Comparison of ENCODE assay signal across 1 cellular context in the genomic region with DNA sequence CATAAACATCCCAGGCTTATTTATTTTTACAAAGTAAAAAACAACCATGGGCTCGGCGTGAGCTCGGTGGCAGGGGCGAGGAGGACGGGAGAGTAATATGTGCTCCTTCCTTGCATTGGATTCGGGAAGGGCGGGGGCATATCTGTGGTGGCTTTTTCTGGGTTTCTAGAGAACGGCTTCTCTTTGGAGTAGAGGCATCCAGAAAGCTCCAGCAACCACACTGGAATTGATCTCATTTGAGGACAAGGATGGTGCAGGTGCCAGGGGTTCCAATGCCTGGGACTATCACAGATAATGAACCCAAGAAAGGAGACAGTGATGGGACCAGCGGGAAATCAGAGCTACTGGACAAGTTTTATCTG.
TF ChIP-seq lines count a peak whose summit lies in the region.

No MANE protein-coding gene starts in this region.

TF ChIP-seq in HepG2, 621 proteins besides CTCF, POLR2A, EP300 and RAD21 (continued from another document):
- TF ChIP-seq, protein P1, sequence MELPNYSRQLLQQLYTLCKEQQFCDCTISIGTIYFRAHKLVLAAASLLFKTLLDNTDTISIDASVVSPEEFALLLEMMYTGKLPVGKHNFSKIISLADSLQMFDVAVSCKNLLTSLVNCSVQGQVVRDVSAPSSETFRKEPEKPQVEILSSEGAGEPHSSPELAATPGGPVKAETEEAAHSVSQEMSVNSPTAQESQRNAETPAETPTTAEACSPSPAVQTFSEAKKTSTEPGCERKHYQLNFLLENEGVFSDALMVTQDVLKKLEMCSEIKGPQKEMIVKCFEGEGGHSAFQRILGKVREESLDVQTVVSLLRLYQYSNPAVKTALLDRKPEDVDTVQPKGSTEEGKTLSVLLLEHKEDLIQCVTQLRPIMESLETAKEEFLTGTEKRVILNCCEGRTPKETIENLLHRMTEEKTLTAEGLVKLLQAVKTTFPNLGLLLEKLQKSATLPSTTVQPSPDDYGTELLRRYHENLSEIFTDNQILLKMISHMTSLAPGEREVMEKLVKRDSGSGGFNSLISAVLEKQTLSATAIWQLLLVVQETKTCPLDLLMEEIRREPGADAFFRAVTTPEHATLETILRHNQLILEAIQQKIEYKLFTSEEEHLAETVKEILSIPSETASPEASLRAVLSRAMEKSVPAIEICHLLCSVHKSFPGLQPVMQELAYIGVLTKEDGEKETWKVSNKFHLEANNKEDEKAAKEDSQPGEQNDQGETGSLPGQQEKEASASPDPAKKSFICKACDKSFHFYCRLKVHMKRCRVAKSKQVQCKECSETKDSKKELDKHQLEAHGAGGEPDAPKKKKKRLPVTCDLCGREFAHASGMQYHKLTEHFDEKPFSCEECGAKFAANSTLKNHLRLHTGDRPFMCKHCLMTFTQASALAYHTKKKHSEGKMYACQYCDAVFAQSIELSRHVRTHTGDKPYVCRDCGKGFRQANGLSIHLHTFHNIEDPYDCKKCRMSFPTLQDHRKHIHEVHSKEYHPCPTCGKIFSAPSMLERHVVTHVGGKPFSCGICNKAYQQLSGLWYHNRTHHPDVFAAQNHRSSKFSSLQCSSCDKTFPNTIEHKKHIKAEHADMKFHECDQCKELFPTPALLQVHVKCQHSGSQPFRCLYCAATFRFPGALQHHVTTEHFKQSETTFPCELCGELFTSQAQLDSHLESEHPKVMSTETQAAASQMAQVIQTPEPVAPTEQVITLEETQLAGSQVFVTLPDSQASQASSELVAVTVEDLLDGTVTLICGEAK (IDR thresholded peaks at IDR 0.05), result no peak
- TF ChIP-seq, protein P1 (CRISPR knock-in tag; IDR thresholded peaks at IDR 0.05), result no peak
- TF ChIP-seq, protein P2, sequence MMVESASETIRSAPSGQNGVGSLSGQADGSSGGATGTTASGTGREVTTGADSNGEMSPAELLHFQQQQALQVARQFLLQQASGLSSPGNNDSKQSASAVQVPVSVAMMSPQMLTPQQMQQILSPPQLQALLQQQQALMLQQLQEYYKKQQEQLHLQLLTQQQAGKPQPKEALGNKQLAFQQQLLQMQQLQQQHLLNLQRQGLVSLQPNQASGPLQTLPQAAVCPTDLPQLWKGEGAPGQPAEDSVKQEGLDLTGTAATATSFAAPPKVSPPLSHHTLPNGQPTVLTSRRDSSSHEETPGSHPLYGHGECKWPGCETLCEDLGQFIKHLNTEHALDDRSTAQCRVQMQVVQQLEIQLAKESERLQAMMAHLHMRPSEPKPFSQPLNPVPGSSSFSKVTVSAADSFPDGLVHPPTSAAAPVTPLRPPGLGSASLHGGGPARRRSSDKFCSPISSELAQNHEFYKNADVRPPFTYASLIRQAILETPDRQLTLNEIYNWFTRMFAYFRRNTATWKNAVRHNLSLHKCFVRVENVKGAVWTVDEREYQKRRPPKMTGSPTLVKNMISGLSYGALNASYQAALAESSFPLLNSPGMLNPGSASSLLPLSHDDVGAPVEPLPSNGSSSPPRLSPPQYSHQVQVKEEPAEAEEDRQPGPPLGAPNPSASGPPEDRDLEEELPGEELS (CRISPR knock-in tag; IDR thresholded peaks at IDR 0.05), result peak; percentile 9; the same call in 1 of the 2 replicates
- TF ChIP-seq ZC3H4 (CRISPR knock-in tag; IDR thresholded peaks at IDR 0.05; ENCODE audit: borderline replicate concordance), result no peak
- TF ChIP-seq, protein P3, sequence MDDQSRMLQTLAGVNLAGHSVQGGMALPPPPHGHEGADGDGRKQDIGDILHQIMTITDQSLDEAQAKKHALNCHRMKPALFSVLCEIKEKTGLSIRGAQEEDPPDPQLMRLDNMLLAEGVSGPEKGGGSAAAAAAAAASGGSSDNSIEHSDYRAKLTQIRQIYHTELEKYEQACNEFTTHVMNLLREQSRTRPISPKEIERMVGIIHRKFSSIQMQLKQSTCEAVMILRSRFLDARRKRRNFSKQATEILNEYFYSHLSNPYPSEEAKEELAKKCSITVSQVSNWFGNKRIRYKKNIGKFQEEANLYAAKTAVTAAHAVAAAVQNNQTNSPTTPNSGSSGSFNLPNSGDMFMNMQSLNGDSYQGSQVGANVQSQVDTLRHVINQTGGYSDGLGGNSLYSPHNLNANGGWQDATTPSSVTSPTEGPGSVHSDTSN (CRISPR knock-in tag; IDR thresholded peaks at IDR 0.05; ENCODE audit: borderline replicate concordance), result no peak
- no peak for TF ChIP-seq HNRNPH1 (optimal IDR thresholded peaks at IDR 0.05; ENCODE audit: low read depth, low read length)
- TF ChIP-seq ZNF446 (CRISPR knock-in tag; IDR thresholded peaks at IDR 0.05), result no peak
- TF ChIP-seq LCORL (IDR thresholded peaks at IDR 0.05), result no peak
- TF ChIP-seq LCORL (CRISPR knock-in tag; IDR thresholded peaks at IDR 0.05), result no peak
- TF ChIP-seq ZFAT (CRISPR knock-in tag; conservative IDR thresholded peaks at IDR 0.05), result no peak
- TF ChIP-seq ZFX (CRISPR knock-in tag; IDR thresholded peaks at IDR 0.05; ENCODE audit: low read depth), result 0 out of 2 replicates have a peak, but pooled peaks have one; percentile 21
- TF ChIP-seq ZNF709 (CRISPR knock-in tag; IDR thresholded peaks at IDR 0.05), result no peak
- 0 out of 2 replicates have a peak, but pooled peaks have one; percentile 20 for TF ChIP-seq ZNF816 (CRISPR knock-in tag; IDR thresholded peaks at IDR 0.05; ENCODE audit: borderline replicate concordance)
- TF ChIP-seq, protein P4, sequence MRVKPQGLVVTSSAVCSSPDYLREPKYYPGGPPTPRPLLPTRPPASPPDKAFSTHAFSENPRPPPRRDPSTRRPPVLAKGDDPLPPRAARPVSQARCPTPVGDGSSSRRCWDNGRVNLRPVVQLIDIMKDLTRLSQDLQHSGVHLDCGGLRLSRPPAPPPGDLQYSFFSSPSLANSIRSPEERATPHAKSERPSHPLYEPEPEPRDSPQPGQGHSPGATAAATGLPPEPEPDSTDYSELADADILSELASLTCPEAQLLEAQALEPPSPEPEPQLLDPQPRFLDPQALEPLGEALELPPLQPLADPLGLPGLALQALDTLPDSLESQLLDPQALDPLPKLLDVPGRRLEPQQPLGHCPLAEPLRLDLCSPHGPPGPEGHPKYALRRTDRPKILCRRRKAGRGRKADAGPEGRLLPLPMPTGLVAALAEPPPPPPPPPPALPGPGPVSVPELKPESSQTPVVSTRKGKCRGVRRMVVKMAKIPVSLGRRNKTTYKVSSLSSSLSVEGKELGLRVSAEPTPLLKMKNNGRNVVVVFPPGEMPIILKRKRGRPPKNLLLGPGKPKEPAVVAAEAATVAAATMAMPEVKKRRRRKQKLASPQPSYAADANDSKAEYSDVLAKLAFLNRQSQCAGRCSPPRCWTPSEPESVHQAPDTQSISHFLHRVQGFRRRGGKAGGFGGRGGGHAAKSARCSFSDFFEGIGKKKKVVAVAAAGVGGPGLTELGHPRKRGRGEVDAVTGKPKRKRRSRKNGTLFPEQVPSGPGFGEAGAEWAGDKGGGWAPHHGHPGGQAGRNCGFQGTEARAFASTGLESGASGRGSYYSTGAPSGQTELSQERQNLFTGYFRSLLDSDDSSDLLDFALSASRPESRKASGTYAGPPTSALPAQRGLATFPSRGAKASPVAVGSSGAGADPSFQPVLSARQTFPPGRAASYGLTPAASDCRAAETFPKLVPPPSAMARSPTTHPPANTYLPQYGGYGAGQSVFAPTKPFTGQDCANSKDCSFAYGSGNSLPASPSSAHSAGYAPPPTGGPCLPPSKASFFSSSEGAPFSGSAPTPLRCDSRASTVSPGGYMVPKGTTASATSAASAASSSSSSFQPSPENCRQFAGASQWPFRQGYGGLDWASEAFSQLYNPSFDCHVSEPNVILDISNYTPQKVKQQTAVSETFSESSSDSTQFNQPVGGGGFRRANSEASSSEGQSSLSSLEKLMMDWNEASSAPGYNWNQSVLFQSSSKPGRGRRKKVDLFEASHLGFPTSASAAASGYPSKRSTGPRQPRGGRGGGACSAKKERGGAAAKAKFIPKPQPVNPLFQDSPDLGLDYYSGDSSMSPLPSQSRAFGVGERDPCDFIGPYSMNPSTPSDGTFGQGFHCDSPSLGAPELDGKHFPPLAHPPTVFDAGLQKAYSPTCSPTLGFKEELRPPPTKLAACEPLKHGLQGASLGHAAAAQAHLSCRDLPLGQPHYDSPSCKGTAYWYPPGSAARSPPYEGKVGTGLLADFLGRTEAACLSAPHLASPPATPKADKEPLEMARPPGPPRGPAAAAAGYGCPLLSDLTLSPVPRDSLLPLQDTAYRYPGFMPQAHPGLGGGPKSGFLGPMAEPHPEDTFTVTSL (CRISPR knock-in tag; IDR thresholded peaks at IDR 0.05; ENCODE audit: borderline replicate concordance), result 0 out of 2 replicates have a peak, but pooled peaks have one; percentile 11
